In the genomic region with DNA sequence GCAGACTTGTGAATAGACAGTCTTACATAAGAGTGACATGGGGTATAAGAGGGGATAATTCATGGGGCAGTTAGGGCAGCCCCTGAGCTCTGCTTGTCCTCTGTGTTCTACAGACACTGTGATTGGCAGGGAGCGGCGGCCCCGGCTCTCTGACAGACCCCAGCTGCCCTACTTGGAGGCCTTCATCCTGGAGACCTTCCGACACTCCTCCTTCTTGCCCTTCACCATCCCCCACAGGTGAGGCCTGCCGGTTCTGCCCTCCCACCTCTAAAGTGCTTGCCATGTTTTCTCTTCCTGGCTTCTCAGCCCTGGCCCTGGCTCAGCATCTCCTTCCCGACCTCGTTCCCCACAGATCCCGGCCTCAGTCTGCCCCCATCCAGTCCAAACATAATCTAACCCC, we compare ENCODE assay signal across 29 cellular contexts. TPM values are rescaled to one million over a fixed set of nuclear protein-coding genes. Genes with fewer than 3 reads are reported as not detected.
"Had no signal": no experiment of that assay in that cellular context is flagged by ENCODE, and none has a peak within 500 bp of the region (broad histone marks: within the 10 kb centered on the region; RNA-seq: fewer than 3 reads in every experiment).

No MANE protein-coding gene starts in this region.

- H3K9ac ChIP-seq: SK-N-SH had no signal

- H3K4me1 Mint-ChIP-seq: activated CD4-positive, alpha-beta T cell treated with anti-CD3 and anti-CD28 coated beads, Interleukin-2, amount 10 ng/mL, durations not matched to agents 7 days and 5 days; activated T-helper 17 cell treated with anti-CD3 and anti-CD28 coated beads, Interleukin-2, amount 50 U/mL, for 72 hours had no signal

- H3K9me3 Mint-ChIP-seq: activated CD4-positive, alpha-beta memory T cell treated with anti-CD3 and anti-CD28 coated beads for 36 hours; activated CD4-positive, alpha-beta T cell treated with anti-CD3 and anti-CD28 coated beads, Interleukin-2, amount 10 ng/mL, durations not matched to agents 7 days and 5 days; activated naive CD4-positive, alpha-beta T cell treated with anti-CD3 and anti-CD28 coated beads for 36 hours; activated T-helper 17 cell treated with anti-CD3 and anti-CD28 coated beads, Interleukin-2, amount 50 U/mL, for 72 hours had no signal

- H3K36me3 ChIP-seq: brain microvascular endothelial cell, Peyer's patch, SJCRH30 had no signal

- H3K4me1 ChIP-seq: Peyer's patch had no signal

- ATAC-seq: activated T-helper 17 cell treated with anti-CD3 and anti-CD28 coated beads, Interleukin-2, amount 50 U/mL, for 72 hours had no signal

- H3K4me3 Mint-ChIP-seq: activated CD4-positive, alpha-beta memory T cell treated with anti-CD3 and anti-CD28 coated beads for 36 hours; activated CD4-positive, alpha-beta T cell treated with anti-CD3 and anti-CD28 coated beads, Interleukin-2, amount 10 ng/mL, durations not matched to agents 7 days and 5 days; activated naive CD4-positive, alpha-beta T cell treated with anti-CD3 and anti-CD28 coated beads for 36 hours; activated naive CD8-positive, alpha-beta T cell; activated T-helper 17 cell treated with anti-CD3 and anti-CD28 coated beads, Interleukin-2, amount 50 U/mL, for 72 hours had no signal

- H3K27ac Mint-ChIP-seq: activated CD4-positive, alpha-beta memory T cell treated with anti-CD3 and anti-CD28 coated beads for 36 hours; activated CD4-positive, alpha-beta T cell treated with anti-CD3 and anti-CD28 coated beads, Interleukin-2, amount 10 ng/mL, durations not matched to agents 7 days and 5 days; activated naive CD4-positive, alpha-beta T cell treated with anti-CD3 and anti-CD28 coated beads for 36 hours; activated naive CD8-positive, alpha-beta T cell; activated T-helper 17 cell treated with anti-CD3 and anti-CD28 coated beads, Interleukin-2, amount 50 U/mL, for 72 hours had no signal

- H3K27me3 Mint-ChIP-seq: activated CD4-positive, alpha-beta memory T cell treated with anti-CD3 and anti-CD28 coated beads for 36 hours; activated CD4-positive, alpha-beta T cell treated with anti-CD3 and anti-CD28 coated beads, Interleukin-2, amount 10 ng/mL, durations not matched to agents 7 days and 5 days; activated naive CD8-positive, alpha-beta T cell; activated T-helper 17 cell treated with anti-CD3 and anti-CD28 coated beads, Interleukin-2, amount 50 U/mL, for 72 hours had no signal

- H3K4me2 ChIP-seq: SK-N-SH had no signal

- H3K27me3 ChIP-seq: brain microvascular endothelial cell, Peyer's patch had no signal

- DNase-seq: activated CD4-positive, alpha-beta memory T cell treated with anti-CD3 and anti-CD28 coated beads for 36 hours; activated CD4-positive, alpha-beta T cell treated with anti-CD3 and anti-CD28 coated beads, Interleukin-2, amount 10 ng/mL, durations not matched to agents 7 days and 5 days; activated CD4-positive, CD25-positive, alpha-beta regulatory T cell; activated CD8-positive, alpha-beta memory T cell treated with anti-CD3 and anti-CD28 coated beads for 24 hours; activated gamma-delta T cell; activated naive CD4-positive, alpha-beta T cell treated with anti-CD3 and anti-CD28 coated beads for 36 hours; activated T-cell treated with anti-CD3 and anti-CD28 coated beads, Interleukin-2, amount 50 U/mL, for 48 hours; amygdala; KG1; NCI-H1048; NCI-H146; NCI-H187 treated with DMSO at 0.1 percent for 48 hours; NCI-H2081 treated with DMSO at 0.1 percent for 48 hours; NCI-H446 treated with DMSO at 0.1 percent for 48 hours; NCI-H524 treated with DMSO at 0.1 percent for 48 hours; NK-92 treated with Interleukin-12 subunit alpha and Interleukin-12 subunit beta, amount 100 ng/mL, for 24 hours; Peyer's patch; Right ventricle myocardium superior; SJCRH30; SK-N-SH; T-helper 1 cell had no signal

- H3K36me3 Mint-ChIP-seq: activated CD4-positive, alpha-beta memory T cell treated with anti-CD3 and anti-CD28 coated beads for 36 hours; activated naive CD8-positive, alpha-beta T cell had no signal

- H3K4me3 ChIP-seq: Peyer's patch, SJCRH30 had no signal

- H3K27ac ChIP-seq: brain microvascular endothelial cell, Peyer's patch, RWPE1, SJCRH30, VCaP had no signal

- H3K9me3 ChIP-seq: Peyer's patch, SJCRH30, SK-N-SH had no signal

RNA-seq across cellular contexts. Expression of a gene that starts 3.4 kb away (rescaled TPM):
- total RNA-seq: activated CD4-positive, alpha-beta memory T cell treated with anti-CD3 and anti-CD28 coated beads for 36 hours; activated CD4-positive, alpha-beta T cell treated with anti-CD3 and anti-CD28 coated beads, Interleukin-2, amount 10 ng/mL, durations not matched to agents 7 days and 5 days; activated naive CD4-positive, alpha-beta T cell treated with anti-CD3 and anti-CD28 coated beads for 36 hours; activated T-helper 17 cell treated with anti-CD3 and anti-CD28 coated beads, Interleukin-2, amount 50 U/mL, for 72 hours; LHCN-M2; M059J; Peyer's patch; Right ventricle myocardium superior; SJCRH30; T-helper 2 cell treated with Interferon-gamma antibody and Interleukin-4, amounts not matched to agents 100 ng/mL and 5 ng/mL, for 36 hours had no signal

RNA-seq across cellular contexts. Expression of a gene that starts 26.7 kb away (rescaled TPM):
- total RNA-seq: LHCN-M2, SJCRH30 had no signal
